ENCODE assay signal across 22 cellular contexts in genomic region chr15:36062357-36062756, GRCh38.
DNase-seq lines count a peak whose midpoint lies in the region; ATAC-seq, FAIRE-seq and TF ChIP-seq lines count a peak whose summit lies in the region.
"Had no signal": no experiment of that assay in that cellular context is flagged by ENCODE, and none has a peak within 500 bp of the region (broad histone marks: within the 10 kb centered on the region; RNA-seq: fewer than 3 reads in every experiment).

No MANE protein-coding gene starts in this region.

- POLR2A ChIA-PET in K562 (lab: Yijun Ruan, JAX): no interaction called here

- H3K27ac ChIP-seq in cardiac muscle cell: peak overlapping the region; percentile 55
- H3K27ac ChIP-seq in right atrium auricular region: no peak overlapping the region
- no peak overlapping the region for H3K27ac ChIP-seq in K562 (ENCODE audit: extremely low read depth, low read depth, low read length)
- peak overlapping the region in 1 of 12 donors; percentile 20 for H3K27ac ChIP-seq in heart left ventricle
- H3K27ac ChIP-seq: BLaER1 treated with 17β-estradiol and CSF1 and Interleukin-3, amounts not matched to agents 10 nM and 100 nM had no signal

- TF ChIP-seq RAD21 in K562 (CRISPR knock-in tag; conservative IDR thresholded peaks at IDR 0.05 in 1 of 2, IDR thresholded peaks at IDR 0.05 in 1 of 2): no peak

- H3K4me3 Mint-ChIP-seq in activated T-cell treated with anti-CD3 and anti-CD28 coated beads, Interleukin-2, amount 50 U/mL, for 72 hours: no peak overlapping the region
- H3K4me3 Mint-ChIP-seq: B cell; CD8-positive, alpha-beta T cell; HFFc6; IgD-negative memory B cell had no signal

- ATAC-seq in K562 (no peak), heart left ventricle (peak; percentile 51 to 79 (median 69)), HG03520 (IDR thresholded peaks at IDR 0.05; ENCODE audit: unreplicated experiment) (no peak)
- ATAC-seq in activated T-cell treated with anti-CD3 and anti-CD28 coated beads, Interleukin-2, amount 50 U/mL, for 72 hours (replicated peaks in 1 of 2): no peak
- ATAC-seq: CD8-positive, alpha-beta T cell; HCT116 had no signal

- H4K20me1 ChIP-seq in K562 (replicated peaks; ENCODE audit: control insufficient read depth, insufficient read depth, low read length): no peaks in the 10 kb centered on the region
- H4K20me1 ChIP-seq: BLaER1 treated with 17β-estradiol and CSF1 and Interleukin-3, amounts not matched to agents 10 nM and 100 nM had no signal

- BruUV-seq in K562 (replicated peaks; lab: Mats Ljungman, UMichigan): no TSS peak

- no peaks in the 10 kb centered on the region for H3K9me1 ChIP-seq in K562 (ENCODE audit: control insufficient read depth, insufficient read depth, low read length)

- no peaks in the 10 kb centered on the region for H3K36me3 Mint-ChIP-seq in activated T-cell treated with anti-CD3 and anti-CD28 coated beads, Interleukin-2, amount 50 U/mL, for 72 hours (ENCODE audit: insufficient read depth in 2 of 2)
- H3K36me3 Mint-ChIP-seq: CD8-positive, alpha-beta T cell; IgD-negative memory B cell had no signal

- H3K9me3 ChIP-seq in cardiac muscle cell (ENCODE audit: low read depth) (no peaks in the 10 kb centered on the region), right atrium auricular region (no peaks in the 10 kb centered on the region), K562 (replicated peaks; ENCODE audit: control insufficient read depth, insufficient read depth, low read depth, low read length) (no peaks in the 10 kb centered on the region), heart left ventricle (no peaks in the 10 kb centered on the region)

- no peaks in the 10 kb centered on the region for H3K4me1 Mint-ChIP-seq in activated T-cell treated with anti-CD3 and anti-CD28 coated beads, Interleukin-2, amount 50 U/mL, for 72 hours (ENCODE audit: low read depth)
- H3K4me1 Mint-ChIP-seq: B cell, IgD-negative memory B cell had no signal

- H3K9me3 Mint-ChIP-seq in activated T-cell treated with anti-CD3 and anti-CD28 coated beads, Interleukin-2, amount 50 U/mL, for 72 hours: peaks cover 0 to 2% of the 10 kb centered on the region in 2 donors
- H3K9me3 Mint-ChIP-seq: CD8-positive, alpha-beta T cell; HFFc6 had no signal

- TF ChIP-seq POLR2A in K562 (conservative IDR thresholded peaks at IDR 0.05) (no peak), heart left ventricle (IDR thresholded peaks at IDR 0.05) (no peak)

- no peak overlapping the region for H3K27ac Mint-ChIP-seq in activated T-cell treated with anti-CD3 and anti-CD28 coated beads, Interleukin-2, amount 50 U/mL, for 72 hours
- H3K27ac Mint-ChIP-seq: B cell; CD8-positive, alpha-beta T cell; HFFc6; IgD-negative memory B cell had no signal

- no peak overlapping the region for H2AFZ ChIP-seq in K562 (ENCODE audit: low read depth, low read length)

- in situ Hi-C loops in K562 (cut with MboI): no loop called here

- no peak overlapping the region for H3K4me3 ChIP-seq in cardiac muscle cell
- no peak overlapping the region for H3K4me3 ChIP-seq in right atrium auricular region
- no peak overlapping the region for H3K4me3 ChIP-seq in K562
- no peak overlapping the region for H3K4me3 ChIP-seq in heart left ventricle
- H3K4me3 ChIP-seq: BLaER1 treated with 17β-estradiol and CSF1 and Interleukin-3, amounts not matched to agents 10 nM and 100 nM had no signal

- FAIRE-seq in K562 (lab: Jason Lieb, UNC): no peak
- FAIRE-seq: G401.6, GM12891, GM19239, H54 had no signal

- TF ChIP-seq CTCF in cardiac muscle cell (IDR thresholded peaks at IDR 0.05; ENCODE audit: low read depth, low read length) (no peak), right atrium auricular region (IDR thresholded peaks at IDR 0.05) (no peak), K562 (IDR thresholded peaks at IDR 0.05 in 2 of 3, conservative IDR thresholded peaks at IDR 0.05 in 1 of 3; ENCODE audit: insufficient read depth in 2 of 3, low read depth in 1 of 3, low read length in 3 of 3) (no peak), heart left ventricle (IDR thresholded peaks at IDR 0.05) (no peak)

- no peak for TF ChIP-seq EP300 in K562 (IDR thresholded peaks at IDR 0.05; ENCODE audit: low read length)

- H3K36me3 ChIP-seq in cardiac muscle cell (no peaks in the 10 kb centered on the region), right atrium auricular region (no peaks in the 10 kb centered on the region), K562 (ENCODE audit: control insufficient read depth, insufficient read depth, low read length) (no peaks in the 10 kb centered on the region), heart left ventricle (no peaks in the 10 kb centered on the region)
- H3K36me3 ChIP-seq: BLaER1 treated with 17β-estradiol and CSF1 and Interleukin-3, amounts not matched to agents 10 nM and 100 nM had no signal

- H3K4me1 ChIP-seq in cardiac muscle cell (ENCODE audit: low read depth): peaks cover 11% of the 10 kb centered on the region
- peaks cover 0 to 5% of the 10 kb centered on the region in 2 donors for H3K4me1 ChIP-seq in right atrium auricular region
- H3K4me1 ChIP-seq in K562 (replicated peaks in 1 of 2; ENCODE audit: control insufficient read depth in 2 of 2, insufficient read depth in 2 of 2, low read length in 2 of 2): peaks cover 0 to 4% of the 10 kb centered on the region in 2 experiments; a peak in 1 of 5 replicates
- peaks cover 0 to 9% (median 0%) of the 10 kb centered on the region in 12 donors for H3K4me1 ChIP-seq in heart left ventricle

- no peak overlapping the region for H3K4me2 ChIP-seq in K562 (ENCODE audit: insufficient read depth, low read length)
- H3K4me2 ChIP-seq: BLaER1 treated with 17β-estradiol and CSF1 and Interleukin-3, amounts not matched to agents 10 nM and 100 nM had no signal

- H3K27me3 ChIP-seq in cardiac muscle cell: no peaks in the 10 kb centered on the region
- no peaks in the 10 kb centered on the region for H3K27me3 ChIP-seq in right atrium auricular region
- no peaks in the 10 kb centered on the region for H3K27me3 ChIP-seq in K562 (ENCODE audit: control insufficient read depth in 2 of 2, insufficient read depth in 2 of 2, low read length in 2 of 2)
- no peaks in the 10 kb centered on the region for H3K27me3 ChIP-seq in heart left ventricle
- H3K27me3 ChIP-seq: BLaER1 treated with 17β-estradiol and CSF1 and Interleukin-3, amounts not matched to agents 10 nM and 100 nM had no signal

- H3K27me3 Mint-ChIP-seq in activated T-cell treated with anti-CD3 and anti-CD28 coated beads, Interleukin-2, amount 50 U/mL, for 72 hours (ENCODE audit: low read depth): no peaks in the 10 kb centered on the region
- H3K27me3 Mint-ChIP-seq: B cell, IgD-negative memory B cell had no signal

- CTCF ChIA-PET in K562 (lab: Yijun Ruan, JAX; ENCODE audit: low intra/inter-chr PET ratio): no interaction called here

- intact Hi-C loops in K562 (cut with micrococcal nuclease): no loop called here
- intact Hi-C loops in heart left ventricle (cut with DNase I): no loop called here

- no peak overlapping the region for H3K9ac ChIP-seq in K562 (ENCODE audit: insufficient read depth in 1 of 2, low read depth in 2 of 2, low read length in 2 of 2)
- H3K9ac ChIP-seq: BLaER1 treated with 17β-estradiol and CSF1 and Interleukin-3, amounts not matched to agents 10 nM and 100 nM had no signal

- peak; percentile 10 to 51 for DNase-seq in cardiac muscle cell (ENCODE audit: low read depth in 1 of 2, low spot score in 1 of 2)
- no peak for DNase-seq in right atrium auricular region (ENCODE audit: low spot score)
- no peak for DNase-seq in K562 (ENCODE audit: extremely low read depth in 1 of 4, low spot score in 3 of 4)
- no peak for DNase-seq in heart left ventricle
- peak; percentile 17 for DNase-seq in pons (ENCODE audit: low spot score)
- no peak for DNase-seq in DMS79 treated with DMSO at 0.1 percent for 48 hours (lab: John Stamatoyannopoulos, UW)
- no peak for DNase-seq in activated T-cell treated with anti-CD3 and anti-CD28 coated beads, Interleukin-2, amount 50 U/mL, for 72 hours
- DNase-seq: CD8-positive, alpha-beta T cell; COR-L47; DMS 273 treated with DMSO at 0.1 percent for 48 hours; DMS53; HFFc6; KG1 had no signal

- WGBS in K562 (ENCODE audit: insufficient coverage, low coverage, missing lambda C conversion rate): 0% methylated on average over 4 of the region's 4 CpGs
- WGBS in heart left ventricle, 4 donors: 40 to 55% (median 50%) methylated on average over 4 of the region's 4 CpGs

- H3K79me2 ChIP-seq in K562 (ENCODE audit: control insufficient read depth, insufficient read depth, low read length): no peaks in the 10 kb centered on the region

TF ChIP-seq in K562, 482 proteins besides CTCF, POLR2A, EP300 and RAD21:
- peak; percentile 66 for TF ChIP-seq CBX8 (IDR thresholded peaks at IDR 0.05; ENCODE audit: borderline replicate concordance, extremely low read depth, low read depth, low read length, poor library complexity, severe bottlenecking)
- no peak for TF ChIP-seq CCAR2 (IDR thresholded peaks at IDR 0.05; ENCODE audit: low read depth, low read length)

Comparison
In these comparisons a context has a peak if more than half of its experiments do, and no peak if none do; other contexts are left out.
1. DNase-seq: peak in cardiac muscle cell (2 of 2) and pons (single experiment); none in right atrium auricular region (single experiment), K562 (0 of 4), heart left ventricle (0 of 5), DMS79 treated with DMSO at 0.1 percent for 48 hours (single experiment) and activated T-cell treated with anti-CD3 and anti-CD28 coated beads, Interleukin-2, amount 50 U/mL, for 72 hours (0 of 2).
2. ATAC-seq: peak in heart left ventricle (4 of 4); none in K562 (single experiment), activated T-cell treated with anti-CD3 and anti-CD28 coated beads, Interleukin-2, amount 50 U/mL, for 72 hours (0 of 2) and HG03520 (single experiment).